ENCODE assay signal across 8 cellular contexts in the genomic region with DNA sequence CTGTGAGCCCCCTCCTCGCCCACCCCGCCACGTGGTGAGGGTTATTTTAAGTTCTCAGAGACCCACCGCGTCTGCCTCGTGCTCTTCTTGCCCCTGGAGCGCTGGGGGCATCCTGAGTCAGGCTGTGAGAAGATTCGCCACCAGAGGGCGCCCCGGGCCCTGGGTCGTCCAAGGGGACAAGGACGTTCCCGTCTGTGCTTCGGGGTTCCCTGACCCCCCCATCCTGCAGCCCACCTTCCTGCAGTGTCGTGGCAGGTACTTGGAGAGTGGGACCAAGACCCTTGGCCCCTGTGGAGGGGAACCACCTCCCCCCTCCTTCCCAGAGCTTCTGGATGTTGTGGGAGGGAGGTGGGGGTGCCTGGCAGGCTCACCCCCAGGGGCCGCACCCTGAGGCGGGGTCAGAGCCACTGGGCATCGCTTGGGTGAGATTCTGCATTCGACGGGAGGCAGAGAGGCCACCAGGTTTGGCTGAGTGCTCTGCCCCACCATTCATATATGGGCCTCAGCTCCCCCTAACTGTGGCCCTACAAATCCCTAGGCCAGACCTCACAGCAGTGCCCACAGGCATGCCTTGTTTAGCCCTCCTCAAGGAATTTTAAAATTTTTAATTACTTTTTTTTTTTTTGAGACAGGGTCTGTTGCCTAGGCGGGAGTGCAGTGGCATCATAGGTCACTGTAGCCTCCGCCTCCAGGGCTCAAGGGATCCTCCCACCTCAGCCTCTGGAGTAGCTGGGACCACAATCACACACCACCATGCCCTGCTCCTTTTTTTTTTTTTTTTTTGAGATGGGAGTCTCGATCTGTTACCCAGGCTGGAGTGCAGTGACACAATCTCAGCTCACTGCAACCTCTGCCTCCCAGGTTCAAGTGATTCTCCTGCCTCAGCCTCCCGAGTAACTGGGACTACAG. TPM values are rescaled to one million over a fixed set of nuclear protein-coding genes. Genes with fewer than 3 reads are reported as not detected.
DNase-seq lines count a peak whose midpoint lies in the region; ATAC-seq and TF ChIP-seq lines count a peak whose summit lies in the region.

No MANE protein-coding gene starts in this region.

- TF ChIP-seq CTCF in BE2C (IDR thresholded peaks at IDR 0.05; ENCODE audit: low read depth, low read length), result peak; percentile 83
- peak; percentile 77 for TF ChIP-seq CTCF in mesothelial cell of epicardium (IDR thresholded peaks at IDR 0.05; ENCODE audit: unreplicated experiment)

- CTCF ChIA-PET in activated CD4-positive, alpha-beta memory T cell treated with anti-CD3 and anti-CD28 coated beads, Interleukin-2, amount 10 ng/mL, durations not matched to agents 7 days and 5 days (lab: Charles Lee), result interaction anchor here (0.5 to 15.3 kb wide), 10 partner anchors 8 to 397 kb away, joined by 3 to 380 read pairs (median 4); a partner anchor contains a TSS

- H3K36me3 Mint-ChIP-seq in activated CD4-positive, alpha-beta memory T cell treated with anti-CD3 and anti-CD28 coated beads, Interleukin-2, amount 10 ng/mL, durations not matched to agents 7 days and 5 days (ENCODE audit: low read depth), result peaks cover 28% of the 10 kb centered on the region
- no peaks in the 10 kb centered on the region for H3K36me3 Mint-ChIP-seq in mesothelial cell of epicardium

- H3K36me3 ChIP-seq in BE2C, result peaks cover 13% of the 10 kb centered on the region; the same call in 1 of the 2 replicates

- DNase-seq in BE2C, result peak; percentile 88
- DNase-seq in NCI-H526 treated with DMSO at 0.1 percent for 48 hours (lab: John Stamatoyannopoulos, UW), result peak; percentile 5
- peak; percentile 89 for DNase-seq in activated CD4-positive, alpha-beta memory T cell treated with anti-CD3 and anti-CD28 coated beads, Interleukin-2, amount 10 ng/mL, durations not matched to agents 7 days and 5 days
- DNase-seq in ecto neural progenitor cell (ENCODE audit: low spot score), result peak; percentile 92
- peak; percentile 60 to 81 for DNase-seq in mesothelial cell of epicardium (ENCODE audit: low spot score in 2 of 2, unreplicated experiment in 2 of 2)
- DNase-seq in stimulated activated CD8-positive, alpha-beta memory T cell treated with anti-CD3 and anti-CD28 coated beads, Interleukin-7, amount 100 ng/mL, for 1 hour (ENCODE audit: low read depth in 2 of 2), result peak; percentile 77 to 91

- POLR2A ChIA-PET in activated CD4-positive, alpha-beta memory T cell treated with anti-CD3 and anti-CD28 coated beads, Interleukin-2, amount 10 ng/mL, durations not matched to agents 7 days and 5 days (lab: Charles Lee), result interaction anchor here (0.8 to 32.8 kb wide), 4 partner anchors 8 to 77 kb away, joined by 3 to 1170 read pairs (median 4); a partner anchor contains a TSS

- H3K27me3 Mint-ChIP-seq in activated CD4-positive, alpha-beta memory T cell treated with anti-CD3 and anti-CD28 coated beads, Interleukin-2, amount 10 ng/mL, durations not matched to agents 7 days and 5 days, result no peaks in the 10 kb centered on the region
- no peaks in the 10 kb centered on the region for H3K27me3 Mint-ChIP-seq in mesothelial cell of epicardium (ENCODE audit: low read depth)

- H3K4me1 Mint-ChIP-seq in activated CD4-positive, alpha-beta memory T cell treated with anti-CD3 and anti-CD28 coated beads, Interleukin-2, amount 10 ng/mL, durations not matched to agents 7 days and 5 days, result peaks cover 24% of the 10 kb centered on the region
- peaks cover 31% of the 10 kb centered on the region for H3K4me1 Mint-ChIP-seq in mesothelial cell of epicardium

- H3K9me3 ChIP-seq in BE2C, result no peaks in the 10 kb centered on the region

- peaks cover 7% of the 10 kb centered on the region for H3K4me1 ChIP-seq in BE2C

- H3K4me3 Mint-ChIP-seq in activated CD4-positive, alpha-beta memory T cell treated with anti-CD3 and anti-CD28 coated beads, Interleukin-2, amount 10 ng/mL, durations not matched to agents 7 days and 5 days, result no peak overlapping the region
- no peak overlapping the region for H3K4me3 Mint-ChIP-seq in mesothelial cell of epicardium

- no peaks in the 10 kb centered on the region for H3K27me3 ChIP-seq in BE2C

- no peaks in the 10 kb centered on the region for H3K9me3 Mint-ChIP-seq in activated CD4-positive, alpha-beta memory T cell treated with anti-CD3 and anti-CD28 coated beads, Interleukin-2, amount 10 ng/mL, durations not matched to agents 7 days and 5 days
- H3K9me3 Mint-ChIP-seq in mesothelial cell of epicardium, result no peaks in the 10 kb centered on the region

- ATAC-seq in GM19395 (IDR thresholded peaks at IDR 0.05; ENCODE audit: unreplicated experiment), result peak; percentile 68
- no peak for ATAC-seq in GM18858 (IDR thresholded peaks at IDR 0.05; ENCODE audit: unreplicated experiment)

- H3K27ac Mint-ChIP-seq in activated CD4-positive, alpha-beta memory T cell treated with anti-CD3 and anti-CD28 coated beads, Interleukin-2, amount 10 ng/mL, durations not matched to agents 7 days and 5 days, result peak overlapping the region; percentile 47
- no peak overlapping the region for H3K27ac Mint-ChIP-seq in mesothelial cell of epicardium

- no peak overlapping the region for H3K4me3 ChIP-seq in BE2C (ENCODE audit: low read depth, low read length)

RNA-seq across cellular contexts. Expression of a gene that starts 17.0 kb away (rescaled TPM):
- 7.0 TPM for polyA plus RNA-seq in BE2C (2012; ENCODE audit: insufficient read depth, insufficient read length, low read depth)
- total RNA-seq in activated CD4-positive, alpha-beta memory T cell treated with anti-CD3 and anti-CD28 coated beads, Interleukin-2, amount 10 ng/mL, durations not matched to agents 7 days and 5 days, result 100 to 1,000 TPM; 157 to 163 TPM
- total RNA-seq in mesothelial cell of epicardium, result 33.0 to 37.8 TPM (median 33.8 TPM) in 3 replicates

RNA-seq across cellular contexts. Expression of a gene that starts 27.4 kb away (rescaled TPM):
- 31.1 TPM for polyA plus RNA-seq in BE2C (2012; ENCODE audit: insufficient read depth, insufficient read length, low read depth)
- total RNA-seq in activated CD4-positive, alpha-beta memory T cell treated with anti-CD3 and anti-CD28 coated beads, Interleukin-2, amount 10 ng/mL, durations not matched to agents 7 days and 5 days, result 10 to 100 TPM; 26.5 to 26.9 TPM
- 26.5 to 27.2 TPM (median 26.8 TPM) in 3 replicates for total RNA-seq in mesothelial cell of epicardium

Comparison
In these comparisons a context has a peak if more than half of its experiments do, and no peak if none do; other contexts are left out.
1. DNase-seq: peak in every context shown above with its lines; median percentile 92 in ecto neural progenitor cell; 89 in activated CD4-positive, alpha-beta memory T cell treated with anti-CD3 and anti-CD28 coated beads, Interleukin-2, amount 10 ng/mL, durations not matched to agents 7 days and 5 days; 88 in BE2C; 84 in stimulated activated CD8-positive, alpha-beta memory T cell treated with anti-CD3 and anti-CD28 coated beads, Interleukin-7, amount 100 ng/mL, for 1 hour; 70 in mesothelial cell of epicardium; 5 in NCI-H526 treated with DMSO at 0.1 percent for 48 hours.